1 cellular context compared by ENCODE assay signal in genomic region chr10:72692057-72692891, GRCh38.
A peak's percentile ranks its signal among the peaks of the same experiment; 100 is the strongest.
TF ChIP-seq lines count a peak whose summit lies in the region.

A gene with protein sequence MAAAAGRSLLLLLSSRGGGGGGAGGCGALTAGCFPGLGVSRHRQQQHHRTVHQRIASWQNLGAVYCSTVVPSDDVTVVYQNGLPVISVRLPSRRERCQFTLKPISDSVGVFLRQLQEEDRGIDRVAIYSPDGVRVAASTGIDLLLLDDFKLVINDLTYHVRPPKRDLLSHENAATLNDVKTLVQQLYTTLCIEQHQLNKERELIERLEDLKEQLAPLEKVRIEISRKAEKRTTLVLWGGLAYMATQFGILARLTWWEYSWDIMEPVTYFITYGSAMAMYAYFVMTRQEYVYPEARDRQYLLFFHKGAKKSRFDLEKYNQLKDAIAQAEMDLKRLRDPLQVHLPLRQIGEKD (plus strand): TSS chr10:72692143. CDS start chr10:72692152, 9 bp downstream.

TF ChIP-seq in HCT116, 20 proteins besides CTCF, POLR2A, EP300 and RAD21 (continued from another document):
- TF ChIP-seq MAX (IDR thresholded peaks at IDR 0.05) (no peak), POLR2AphosphoS5 (IDR thresholded peaks at IDR 0.05; ENCODE audit: low read depth, low read length) (peak; percentile 91), EGR1 (IDR thresholded peaks at IDR 0.05; ENCODE audit: low read depth) (no peak), SIN3A (IDR thresholded peaks at IDR 0.05; ENCODE audit: low read depth) (no peak)
